ENCODE assay signal across 29 cellular contexts in genomic region chr13:63691474-63691873, GRCh38.
"Had no signal": no experiment of that assay in that cellular context is flagged by ENCODE, and none has a peak within 500 bp of the region (broad histone marks: within the 10 kb centered on the region; RNA-seq: fewer than 3 reads in every experiment).

No MANE protein-coding gene starts in this region.

- ATAC-seq: activated CD8-positive, alpha-beta T cell treated with anti-CD3 and anti-CD28 coated beads for 36 hours; activated naive CD4-positive, alpha-beta T cell treated with anti-CD3 and anti-CD28 coated beads, Interleukin-2, amount 50 U/mL, for 72 hours; activated T-cell treated with anti-CD3 and anti-CD28 coated beads, Interleukin-2, amount 50 U/mL, for 4 hours; activated T-cell treated with anti-CD3 and anti-CD28 coated beads, Interleukin-2, amount 50 U/mL, for 72 hours; activated T-helper 17 cell treated with anti-CD3 and anti-CD28 coated beads, Interleukin-2, amount 50 U/mL, for 72 hours; body of pancreas had no signal

- DNase-seq: activated B cell treated with CpG ODN at 0.5 μM for 24 hours; activated CD4-positive, alpha-beta memory T cell treated with anti-CD3 and anti-CD28 coated beads for 36 hours; activated CD4-positive, alpha-beta T cell treated with anti-CD3 and anti-CD28 coated beads for 4 hours; activated CD4-positive, alpha-beta T cell treated with anti-CD3 and anti-CD28 coated beads, Interleukin-2, amount 10 ng/mL, durations not matched to agents 24 days and 14 days; activated CD4-positive, alpha-beta T cell treated with anti-CD3 and anti-CD28 coated beads, Interleukin-2, amount 50 U/mL, for 1 hour; activated CD4-positive, alpha-beta T cell treated with anti-CD3 and anti-CD28 coated beads, Interleukin-2, amount 50 U/mL, for 4 hours; activated CD4-positive, CD25-positive, alpha-beta regulatory T cell treated with anti-CD3 and anti-CD28 coated beads, Interleukin-2, amount 50 U/mL, for 72 hours; activated CD8-positive, alpha-beta memory T cell treated with anti-CD3 and anti-CD28 coated beads, Interleukin-2, amount 50 U/mL, for 4 hours; activated CD8-positive, alpha-beta T cell treated with anti-CD3 and anti-CD28 coated beads for 36 hours; activated effector memory CD4-positive, alpha-beta T cell treated with anti-CD3 and anti-CD28 coated beads, Interleukin-2, amount 50 U/mL, for 16 hours; activated gamma-delta T cell treated with Interleukin-2 at 50 U/mL for 16 hours; activated naive CD4-positive, alpha-beta T cell; activated naive CD4-positive, alpha-beta T cell treated with anti-CD3 and anti-CD28 coated beads for 36 hours; activated naive CD4-positive, alpha-beta T cell treated with anti-CD3 and anti-CD28 coated beads, Interleukin-2, amount 50 U/mL, for 16 hours; activated naive CD8-positive, alpha-beta T cell treated with anti-CD3 and anti-CD28 coated beads for 36 hours; activated T-cell treated with anti-CD3 and anti-CD28 coated beads for 4 hours; activated T-cell treated with anti-CD3 and anti-CD28 coated beads, Interleukin-2, amount 50 U/mL, for 1 hour; activated T-cell treated with anti-CD3 and anti-CD28 coated beads, Interleukin-2, amount 50 U/mL, for 4 hours; activated T-cell treated with anti-CD3 and anti-CD28 coated beads, Interleukin-2, amount 50 U/mL, for 72 hours; adrenal gland; amygdala; anterior cingulate cortex; body of pancreas; brain microvascular endothelial cell; central memory CD4-positive, alpha-beta T cell; T-helper 2 cell; T-helper 9 cell had no signal
